In the genomic region with DNA sequence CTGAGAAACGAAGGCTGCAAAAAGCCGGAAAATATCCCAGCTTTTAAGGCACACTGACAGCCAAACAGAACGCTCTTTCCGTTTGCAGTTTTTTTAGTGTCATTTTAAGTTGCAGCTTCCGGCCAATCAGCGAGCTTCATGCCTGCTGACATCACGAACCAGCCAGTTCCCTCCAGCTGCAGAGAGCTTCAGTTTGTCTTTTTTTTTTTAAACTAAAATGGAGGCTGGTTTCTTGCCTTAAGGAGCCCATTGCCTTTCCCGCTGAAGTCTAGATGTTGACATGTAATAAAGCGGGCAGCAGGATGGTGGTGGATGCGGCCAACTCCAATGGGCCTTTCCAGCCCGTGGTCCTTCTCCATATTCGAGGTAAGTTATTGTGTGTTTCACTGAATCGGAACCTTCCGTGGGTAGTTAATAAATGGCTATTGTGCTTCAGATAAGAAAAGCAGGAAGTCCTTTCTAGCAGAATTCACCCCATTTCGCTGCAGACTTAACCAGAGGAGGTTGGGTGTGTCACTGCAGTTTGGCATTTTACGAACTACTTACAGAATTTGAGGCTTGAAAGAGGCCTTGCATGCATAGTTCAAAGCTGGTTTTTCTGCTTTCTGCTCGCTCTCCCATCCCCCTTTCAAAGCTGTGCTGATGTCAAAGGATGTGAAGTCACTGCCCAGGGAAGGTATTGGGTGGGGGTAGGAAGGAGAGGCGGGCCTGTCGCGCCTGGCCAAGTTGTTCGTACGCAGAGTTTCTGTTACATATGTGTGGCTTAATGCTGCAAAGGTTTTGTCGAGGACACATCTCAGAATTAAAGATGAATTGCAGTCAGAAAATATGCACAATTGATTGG, we compare ENCODE assay signal across 8 cellular contexts. TPM values are rescaled to one million over a fixed set of nuclear protein-coding genes. Genes with fewer than 3 reads are reported as not detected.
DNase-seq lines count a peak whose midpoint lies in the region; ATAC-seq and TF ChIP-seq lines count a peak whose summit lies in the region.

No MANE protein-coding gene starts in this region.

- H3K4me3 ChIP-seq in left lung, result peak overlapping the region; percentile 51 to 56

- peaks cover 46% of the 10 kb centered on the region for H3K36me3 Mint-ChIP-seq in CD4-positive, alpha-beta T cell (ENCODE audit: low read depth)

- no peak for TF ChIP-seq CTCF in CD4-positive, alpha-beta T cell (IDR thresholded peaks at IDR 0.05)
- no peak for TF ChIP-seq CTCF in left lung (IDR thresholded peaks at IDR 0.05)

- H3K27me3 ChIP-seq in CD4-positive, alpha-beta T cell (ENCODE audit: control insufficient read depth, insufficient read depth, low read length), result no peaks in the 10 kb centered on the region
- no peaks in the 10 kb centered on the region for H3K27me3 ChIP-seq in left lung

- no peaks in the 10 kb centered on the region for H3K9me3 ChIP-seq in CD4-positive, alpha-beta T cell (ENCODE audit: control insufficient read depth, low read length)
- H3K9me3 ChIP-seq in left lung, result no peaks in the 10 kb centered on the region

- CTCF ChIA-PET in CD4-positive, alpha-beta T cell (lab: Charles Lee), result interaction anchor here (0.7 to 6.1 kb wide), 13 partner anchors 9 to 104 kb away, joined by 3 to 33 read pairs (median 4); no protein-coding TSS in a partner anchor

- peak; percentile 84 for ATAC-seq in CD4-positive, alpha-beta T cell (ENCODE audit: poor library complexity)
- peak; percentile 72 for ATAC-seq in GM19438 (IDR thresholded peaks at IDR 0.05; ENCODE audit: low read depth, unreplicated experiment)
- ATAC-seq in HG03565 (IDR thresholded peaks at IDR 0.05; ENCODE audit: unreplicated experiment), result peak; percentile 72
- peak; percentile 96 for ATAC-seq in left lung

- no peaks in the 10 kb centered on the region for H3K36me3 ChIP-seq in left lung

- H3K27ac Mint-ChIP-seq in CD4-positive, alpha-beta T cell, result peak overlapping the region; percentile 98

- peak overlapping the region; percentile 94 for H3K4me3 Mint-ChIP-seq in CD4-positive, alpha-beta T cell

- peaks cover 56% of the 10 kb centered on the region for H3K4me1 Mint-ChIP-seq in CD4-positive, alpha-beta T cell (ENCODE audit: low read depth)

- intact Hi-C loops in CD4-positive, alpha-beta T cell (cut with DNase I, micrococcal nuclease), result loop anchor here (1.0 to 10.0 kb wide), 10 partner anchors 8 to 275 kb away; partner anchors contain the start of genes HSP90AA1 (in 1 of the 2) and PPP2R5C (in 1 of the 2)
- intact Hi-C loops in left lung (cut with DNase I), result no loop called here

- peak; percentile 73 to 91 (median 78) for DNase-seq in CD4-positive, alpha-beta T cell
- peak; percentile 97 for DNase-seq in NCI-H748 (lab: John Stamatoyannopoulos, UW; ENCODE audit: unreplicated experiment)
- DNase-seq in activated CD4-positive, alpha-beta T cell treated with anti-CD3 and anti-CD28 coated beads, Interleukin-2, amount 50 U/mL, for 4 hours, result peak; percentile 70 to 72
- peak; percentile 94 to 96 for DNase-seq in dermis microvascular lymphatic vessel endothelial cell (ENCODE audit: low read depth in 2 of 2)
- peak; percentile 89 to 90 for DNase-seq in left lung
- DNase-seq in stimulated activated CD4-positive, alpha-beta T cell treated with anti-CD3 and anti-CD28 coated beads, Interleukin-4, amount 100 ng/mL, for 1 hour, result peak; percentile 67

- no peaks in the 10 kb centered on the region for H3K27me3 Mint-ChIP-seq in CD4-positive, alpha-beta T cell

- no peaks in the 10 kb centered on the region for H3K9me3 Mint-ChIP-seq in CD4-positive, alpha-beta T cell

- peaks cover 22 to 48% of the 10 kb centered on the region in 2 donors for H3K4me1 ChIP-seq in left lung

- peak overlapping the region; percentile 99 for H3K27ac ChIP-seq in CD4-positive, alpha-beta T cell (ENCODE audit: low read depth, low read length)
- peak overlapping the region; percentile 96 to 99 for H3K27ac ChIP-seq in left lung

- POLR2A ChIA-PET in CD4-positive, alpha-beta T cell (lab: Charles Lee), result interaction anchor here (0.6 to 11.6 kb wide), 39 partner anchors 10 to 550 kb away, joined by 3 to 697 read pairs (median 6); no protein-coding TSS in a partner anchor

RNA-seq across cellular contexts. Expression of gene PPP2R5C, which starts 48.4 kb away (rescaled TPM):
- 100 to 1,000 TPM; 463 to 487 TPM for total RNA-seq in CD4-positive, alpha-beta T cell
- total RNA-seq in dermis microvascular lymphatic vessel endothelial cell, result 60.3 and 71.8 TPM in 2 replicates
- total RNA-seq in left lung, result 100 to 1,000 TPM; 146 to 176 TPM

Comparison
In these comparisons a context has a peak if more than half of its experiments do, and no peak if none do; other contexts are left out.
1. Peak in every context shown above with its lines: DNase-seq, ATAC-seq, H3K4me3 ChIP-seq and H3K27ac ChIP-seq.
2. intact Hi-C loops: an anchor here in CD4-positive, alpha-beta T cell (1.0 to 10.0 kb wide); none called in left lung.